8 cellular contexts compared by ENCODE assay signal in genomic region chr7:139118803-139119485, GRCh38. TPM values are rescaled to one million over a fixed set of nuclear protein-coding genes. Genes with fewer than 3 reads are reported as not detected.
DNase-seq lines count a peak whose midpoint lies in the region; ATAC-seq and TF ChIP-seq lines count a peak whose summit lies in the region.

No MANE protein-coding gene starts in this region.

- peak overlapping the region; percentile 43 for H3K4me3 Mint-ChIP-seq in CD8-positive, alpha-beta T cell

- no peaks in the 10 kb centered on the region for H3K36me3 Mint-ChIP-seq in CD8-positive, alpha-beta T cell

- TF ChIP-seq EP300 in esophagus muscularis mucosa (IDR thresholded peaks at IDR 0.05), result no peak

- H3K9me3 Mint-ChIP-seq in CD8-positive, alpha-beta T cell, result no peaks in the 10 kb centered on the region

- CTCF ChIA-PET in CD8-positive, alpha-beta T cell (lab: Charles Lee), result interaction anchor here (0.9 to 2.4 kb wide), 4 partner anchors 9 to 230 kb away, joined by 3 to 15 read pairs (median 6); no protein-coding TSS in a partner anchor

- POLR2A ChIA-PET in CD8-positive, alpha-beta T cell (lab: Charles Lee), result interaction anchor here (0.6 to 1.9 kb wide), 7 partner anchors 15 to 48 kb away, joined by 3 to 13 read pairs (median 4); a partner anchor contains a TSS

- H3K4me1 Mint-ChIP-seq in CD8-positive, alpha-beta T cell (ENCODE audit: low read depth), result peaks cover 35% of the 10 kb centered on the region

- peak overlapping the region; percentile 38 for H3K27ac ChIP-seq in CD8-positive, alpha-beta T cell (ENCODE audit: low read depth, low read length)
- H3K27ac ChIP-seq in esophagus muscularis mucosa (replicated peaks in 1 of 4), result no peak overlapping the region

- no peak for TF ChIP-seq CTCF in CD8-positive, alpha-beta T cell (IDR thresholded peaks at IDR 0.05)
- no peak for TF ChIP-seq CTCF in esophagus muscularis mucosa (IDR thresholded peaks at IDR 0.05)

- peaks cover 27% of the 10 kb centered on the region for H3K4me1 ChIP-seq in CD8-positive, alpha-beta T cell (ENCODE audit: insufficient read depth, low read length)
- no peaks in the 10 kb centered on the region for H3K4me1 ChIP-seq in esophagus muscularis mucosa

- TF ChIP-seq POLR2A in esophagus muscularis mucosa (IDR thresholded peaks at IDR 0.05; ENCODE audit: low read depth), result no peak

- peak overlapping the region; percentile 88 for H3K27ac Mint-ChIP-seq in CD8-positive, alpha-beta T cell

- H3K27me3 Mint-ChIP-seq in CD8-positive, alpha-beta T cell (ENCODE audit: low read depth), result no peaks in the 10 kb centered on the region

- H3K27me3 ChIP-seq in CD8-positive, alpha-beta T cell (ENCODE audit: insufficient read depth, low read length), result no peaks in the 10 kb centered on the region
- peaks cover 0 to 16% (median 0%) of the 10 kb centered on the region in 4 donors for H3K27me3 ChIP-seq in esophagus muscularis mucosa

- H3K4me3 ChIP-seq in CD8-positive, alpha-beta T cell (ENCODE audit: low read depth, low read length), result peak overlapping the region; percentile 33
- no peak overlapping the region for H3K4me3 ChIP-seq in esophagus muscularis mucosa

- intact Hi-C loops in CD8-positive, alpha-beta T cell (cut with DNase I, micrococcal nuclease), result loop anchor here (1.0 to 10.0 kb wide), 3 partner anchors 8 to 364 kb away; no protein-coding TSS in a partner anchor
- intact Hi-C loops in esophagus muscularis mucosa (cut with DNase I), result no loop called here

- H3K9me3 ChIP-seq in CD8-positive, alpha-beta T cell (ENCODE audit: low read length), result no peaks in the 10 kb centered on the region
- no peaks in the 10 kb centered on the region for H3K9me3 ChIP-seq in esophagus muscularis mucosa

- H3K36me3 ChIP-seq in CD8-positive, alpha-beta T cell (ENCODE audit: insufficient read depth, low read length), result no peaks in the 10 kb centered on the region
- no peaks in the 10 kb centered on the region for H3K36me3 ChIP-seq in esophagus muscularis mucosa

- 66% methylated on average over 7 of the region's 7 CpGs for WGBS in esophagus muscularis mucosa

- DNase-seq in CD8-positive, alpha-beta T cell, result peak in 2 of 7 experiments; percentile 22 to 54
- DNase-seq in GM19238 (ENCODE audit: insufficient read length, low spot score), result peak; percentile 19
- peak; percentile 73 for DNase-seq in SIG-M5 treated with dmso at 0.1 percent for 504 hours (lab: John Stamatoyannopoulos, UW; ENCODE audit: unreplicated experiment)
- DNase-seq in inferior parietal cortex (ENCODE audit: extremely low spot score), result peak; percentile 19
- no peak for DNase-seq in esophagus muscularis mucosa (ENCODE audit: extremely low spot score)
- DNase-seq in mesenteric fat pad (ENCODE audit: low spot score), result no peak

- ATAC-seq in CD8-positive, alpha-beta T cell, result peak; percentile 79
- ATAC-seq in HG03103 (IDR thresholded peaks at IDR 0.05; ENCODE audit: low read depth, unreplicated experiment), result peak; percentile 81
- no peak; the same call in 2 of the 3 replicates for ATAC-seq in SK-N-SH treated with all-trans-retinoic acid at 6 μM for 48 hours

TF ChIP-seq in SK-N-SH treated with all-trans-retinoic acid at 6 μM for 48 hours, 23 proteins besides CTCF, POLR2A, EP300 and RAD21:
- TF ChIP-seq ZNF565 (CRISPR knock-in tag; conservative IDR thresholded peaks at IDR 0.05; ENCODE audit: low read depth) (no peak), ESRRG (CRISPR knock-in tag; IDR thresholded peaks at IDR 0.05) (no peak), TSHZ2 (CRISPR knock-in tag; IDR thresholded peaks at IDR 0.05) (no peak), TOX (CRISPR knock-in tag; IDR thresholded peaks at IDR 0.05; ENCODE audit: borderline replicate concordance) (no peak), OSR1 (CRISPR knock-in tag; IDR thresholded peaks at IDR 0.05) (no peak), SNAI2 (CRISPR knock-in tag; IDR thresholded peaks at IDR 0.05) (no peak), CSRNP3 (CRISPR knock-in tag; IDR thresholded peaks at IDR 0.05) (no peak), CREB5 (CRISPR knock-in tag; IDR thresholded peaks at IDR 0.05; ENCODE audit: low read depth) (no peak), ZNF70 (CRISPR knock-in tag; IDR thresholded peaks at IDR 0.05) (no peak), POU6F1 (CRISPR knock-in tag; IDR thresholded peaks at IDR 0.05; ENCODE audit: borderline replicate concordance, low read depth) (no peak), ISL1 (CRISPR knock-in tag; IDR thresholded peaks at IDR 0.05) (no peak), ZFP3 (CRISPR knock-in tag; IDR thresholded peaks at IDR 0.05) (no peak), RARB (CRISPR knock-in tag; IDR thresholded peaks at IDR 0.05) (no peak), ARNTL (CRISPR knock-in tag; IDR thresholded peaks at IDR 0.05; ENCODE audit: borderline replicate concordance, low read depth) (no peak), GLIS3 (CRISPR knock-in tag; IDR thresholded peaks at IDR 0.05) (no peak), CSDC2 (CRISPR knock-in tag; IDR thresholded peaks at IDR 0.05) (no peak)

RNA-seq across cellular contexts. Expression of gene ZC3HAV1, which starts 9.4 kb away (rescaled TPM):
- 100 to 1,000 TPM; 194 to 198 TPM for total RNA-seq in CD8-positive, alpha-beta T cell
- total RNA-seq in esophagus muscularis mucosa, result 10 to 100 TPM; 23.7 to 29.5 (median 27.6) TPM
- total RNA-seq in mesenteric fat pad, result 35.0 TPM

Comparison
In these comparisons a context has a peak if more than half of its experiments do, and no peak if none do; other contexts are left out.
1. DNase-seq: peak in GM19238 (single experiment), SIG-M5 treated with dmso at 0.1 percent for 504 hours (single experiment) and inferior parietal cortex (single experiment); none in esophagus muscularis mucosa (single experiment) and mesenteric fat pad (single experiment).